17 cellular contexts compared by ENCODE assay signal in the genomic region with DNA sequence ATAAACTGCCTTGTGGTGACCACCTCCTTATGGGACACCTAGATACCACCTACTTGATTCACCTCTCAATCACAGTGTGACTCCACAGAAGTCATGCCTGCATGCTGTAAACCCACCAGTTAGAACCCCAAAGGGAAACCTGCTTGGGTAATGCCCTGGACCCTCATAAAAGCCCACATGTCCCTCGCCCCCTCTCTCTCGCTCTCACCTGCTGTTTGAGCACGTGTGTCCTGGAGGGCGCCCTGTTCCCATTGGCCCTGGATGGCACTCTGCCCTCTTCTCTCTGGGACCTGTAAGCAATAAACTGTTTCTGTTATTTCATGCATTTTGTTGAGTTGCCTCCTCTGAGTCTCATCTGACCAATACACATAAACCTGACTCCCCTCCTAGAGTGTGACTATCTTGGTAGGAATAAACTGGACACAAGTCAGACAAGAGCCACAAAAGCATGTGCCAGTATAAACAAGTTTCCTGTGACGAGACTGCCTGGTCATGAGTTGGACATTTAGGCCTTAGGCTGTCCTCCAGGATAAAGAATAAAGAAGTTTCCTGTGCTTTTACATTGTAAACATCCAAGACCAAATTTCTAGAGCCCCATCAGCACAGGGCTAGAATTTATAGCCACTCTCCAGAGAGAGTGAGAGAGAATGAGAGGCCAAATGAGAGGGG. TPM values are rescaled to one million over a fixed set of nuclear protein-coding genes. Genes with fewer than 3 reads are reported as not detected.
A peak's percentile ranks its signal among the peaks of the same experiment; 100 is the strongest.
DNase-seq lines count a peak whose midpoint lies in the region; FAIRE-seq and TF ChIP-seq lines count a peak whose summit lies in the region.
"Had no signal": no experiment of that assay in that cellular context is flagged by ENCODE, and none has a peak within 500 bp of the region (broad histone marks: within the 10 kb centered on the region; RNA-seq: fewer than 3 reads in every experiment).

No MANE protein-coding gene starts in this region.

- no peaks in the 10 kb centered on the region for H3K79me2 ChIP-seq in astrocyte (ENCODE audit: insufficient read depth, low read length)

- H3K36me3 Mint-ChIP-seq in astrocyte (ENCODE audit: low read depth, unreplicated experiment), result peaks cover 4% of the 10 kb centered on the region

- H3K9me3 Mint-ChIP-seq in astrocyte (ENCODE audit: unreplicated experiment), result peaks cover 27% of the 10 kb centered on the region

- peaks cover 1% of the 10 kb centered on the region for H3K4me1 Mint-ChIP-seq in astrocyte (ENCODE audit: low read depth, unreplicated experiment)
- H3K4me1 Mint-ChIP-seq: endodermal cell had no signal

- H3K4me3 Mint-ChIP-seq in astrocyte (ENCODE audit: unreplicated experiment), result no peak overlapping the region
- H3K4me3 Mint-ChIP-seq: activated CD8-positive, alpha-beta memory T cell treated with anti-CD3 and anti-CD28 coated beads, Interleukin-2, amount 10 ng/mL, durations not matched to agents 7 days and 5 days; activated naive CD4-positive, alpha-beta T cell treated with anti-CD3 and anti-CD28 coated beads for 36 hours; endodermal cell had no signal

- peaks cover 15% of the 10 kb centered on the region for H3K4me1 ChIP-seq in astrocyte (ENCODE audit: insufficient read depth, low read length)

- no peak overlapping the region for H2AFZ ChIP-seq in astrocyte (ENCODE audit: low read depth, low read length)

- no peaks in the 10 kb centered on the region for H3K9me3 ChIP-seq in astrocyte (ENCODE audit: insufficient read depth, low read depth, low read length)

- peaks cover 12% of the 10 kb centered on the region for H3K27me3 Mint-ChIP-seq in astrocyte (ENCODE audit: low read depth, unreplicated experiment)

- H3K27ac ChIP-seq in astrocyte (ENCODE audit: low read depth, low read length), result peak overlapping the region; percentile 48
- H3K27ac ChIP-seq: WERI-Rb-1 had no signal

- H3K4me2 ChIP-seq in astrocyte (ENCODE audit: low read length), result peak overlapping the region; percentile 51

- H4K20me1 ChIP-seq in astrocyte (ENCODE audit: insufficient read depth, low read length), result no peaks in the 10 kb centered on the region

- no peak overlapping the region for H3K4me3 ChIP-seq in astrocyte (ENCODE audit: insufficient read depth, low read depth, low read length)
- H3K4me3 ChIP-seq: tibial artery had no signal

- no peaks in the 10 kb centered on the region for H3K27me3 ChIP-seq in astrocyte (ENCODE audit: insufficient read depth, low read length)

- no peak overlapping the region for H3K27ac Mint-ChIP-seq in astrocyte (ENCODE audit: unreplicated experiment)
- H3K27ac Mint-ChIP-seq: activated CD8-positive, alpha-beta memory T cell treated with anti-CD3 and anti-CD28 coated beads, Interleukin-2, amount 10 ng/mL, durations not matched to agents 7 days and 5 days; activated naive CD4-positive, alpha-beta T cell treated with anti-CD3 and anti-CD28 coated beads for 36 hours; endodermal cell had no signal

- H3K9ac ChIP-seq in astrocyte (ENCODE audit: low read length), result peak overlapping the region; percentile 16

- no peak for FAIRE-seq in astrocyte (lab: Jason Lieb, UNC)
- no peak for FAIRE-seq in HTR-8/SVneo (lab: Jason Lieb, UNC)
- FAIRE-seq: G401.6 had no signal

- DNase-seq in HCEC 1CT, result peak; percentile 22
- DNase-seq in astrocyte (ENCODE audit: low read depth), result peak; percentile 79
- DNase-seq in foreskin melanocyte, result peak; percentile 85
- peak; percentile 94 for DNase-seq in stromal cell of bone marrow (ENCODE audit: low read depth)
- no peak for DNase-seq in NCI-H146 treated with DMSO at 0.1 percent for 48 hours (lab: John Stamatoyannopoulos, UW; ENCODE audit: unreplicated experiment)
- no peak for DNase-seq in HTR-8/SVneo (ENCODE audit: insufficient read length, low spot score)
- DNase-seq in GM10266 (ENCODE audit: extremely low spot score), result no peak
- DNase-seq: activated CD8-positive, alpha-beta memory T cell treated with anti-CD3 and anti-CD28 coated beads, Interleukin-2, amount 10 ng/mL, durations not matched to agents 7 days and 5 days; activated naive CD4-positive, alpha-beta T cell treated with anti-CD3 and anti-CD28 coated beads for 36 hours; caudate nucleus; endodermal cell; NCI-H226; stimulated activated CD4-positive, alpha-beta T cell treated with anti-CD3 and anti-CD28 coated beads, Interleukin-1b, Interleukin-23, amount 100 ng/mL, for 48 hours; WERI-Rb-1 had no signal

- no peaks in the 10 kb centered on the region for H3K36me3 ChIP-seq in astrocyte (ENCODE audit: insufficient read depth, low read length)
- H3K36me3 ChIP-seq: tibial artery, WERI-Rb-1 had no signal

- TF ChIP-seq CTCF in astrocyte (IDR thresholded peaks at IDR 0.05; ENCODE audit: insufficient read depth, low read depth, low read length) (no peak), GM10266 (IDR thresholded peaks at IDR 0.05; ENCODE audit: control insufficient read depth, insufficient read depth, low read depth, missing control alignments) (no peak)

RNA-seq across cellular contexts. Expression of a gene that starts 8.6 kb away (rescaled TPM):
- total RNA-seq in astrocyte, result 63.9 and 79.9 TPM in 2 replicates

RNA-seq across cellular contexts. Expression of a gene that starts 10.3 kb away (rescaled TPM):
- total RNA-seq in astrocyte, result 1,022 and 1,408 TPM in 2 replicates

RNA-seq across cellular contexts. Expression of a gene that starts 39.7 kb away (rescaled TPM):
- 28.4 and 30.8 TPM in 2 replicates for total RNA-seq in astrocyte

RNA-seq across cellular contexts. Expression of a gene that starts 39.8 kb away (rescaled TPM):
- total RNA-seq in astrocyte, result 206 TPM in 2 replicates

RNA-seq across cellular contexts. Expression of a gene that starts 53.3 kb away (rescaled TPM):
- total RNA-seq in astrocyte, result 6.0 and 7.5 TPM in 2 replicates
- total RNA-seq: pulmonary artery endothelial cell had no signal

Comparison
In these comparisons a context has a peak if more than half of its experiments do, and no peak if none do; other contexts are left out.
1. DNase-seq: peak in HCEC 1CT (single experiment), astrocyte (single experiment), foreskin melanocyte (single experiment) and stromal cell of bone marrow (single experiment); none in NCI-H146 treated with DMSO at 0.1 percent for 48 hours (single experiment), HTR-8/SVneo (single experiment) and GM10266 (single experiment).